ENCODE assay signal across 15 cellular contexts in genomic region chr6:10460096-10460495, GRCh38. TPM values are rescaled to one million over a fixed set of nuclear protein-coding genes. Genes with fewer than 3 reads are reported as not detected.
A peak's percentile ranks its signal among the peaks of the same experiment; 100 is the strongest.
DNase-seq lines count a peak whose midpoint lies in the region; ATAC-seq and TF ChIP-seq lines count a peak whose summit lies in the region.
"Had no signal": no experiment of that assay in that cellular context is flagged by ENCODE, and none has a peak within 500 bp of the region (broad histone marks: within the 10 kb centered on the region; RNA-seq: fewer than 3 reads in every experiment).

No MANE protein-coding gene starts in this region.

- intact Hi-C loops in activated B cell treated with CpG ODN at 0.5 μM for 24 hours (cut with micrococcal nuclease), result no loop called here
- intact Hi-C loops in activated T-helper 2 cell treated with anti-CD3 and anti-CD28 coated beads, Interferon-gamma antibody, Interleukin-2, Interleukin-4, amounts not matched to agents 10 μg/mL and 5 μg/mL and 100 μg/mL, durations not matched to agents 14 hours and 24 hours and 36 hours (cut with micrococcal nuclease), result no loop called here

- CTCF ChIA-PET in activated B cell treated with CpG ODN at 0.5 μM for 24 hours (lab: Charles Lee), result no interaction called here

- H3K9me3 Mint-ChIP-seq in activated B cell treated with CpG ODN at 0.5 μM for 24 hours (no peaks in the 10 kb centered on the region), type B pancreatic cell (no peaks in the 10 kb centered on the region)
- no peaks in the 10 kb centered on the region for H3K9me3 Mint-ChIP-seq in activated T-helper 2 cell treated with anti-CD3 and anti-CD28 coated beads, Interferon-gamma antibody, Interleukin-2, Interleukin-4, amounts not matched to agents 10 μg/mL and 5 μg/mL and 100 μg/mL, durations not matched to agents 14 hours and 24 hours and 36 hours
- H3K9me3 Mint-ChIP-seq: mesothelial cell of epicardium had no signal

- no peak overlapping the region for H3K4me3 Mint-ChIP-seq in activated B cell treated with CpG ODN at 0.5 μM for 24 hours
- H3K4me3 Mint-ChIP-seq in activated T-helper 2 cell treated with anti-CD3 and anti-CD28 coated beads, Interferon-gamma antibody, Interleukin-2, Interleukin-4, amounts not matched to agents 10 μg/mL and 5 μg/mL and 100 μg/mL, durations not matched to agents 14 hours and 24 hours and 36 hours (ENCODE audit: low read depth), result no peak overlapping the region
- H3K4me3 Mint-ChIP-seq in type B pancreatic cell, result no peak overlapping the region
- H3K4me3 Mint-ChIP-seq: mesothelial cell of epicardium had no signal

- TF ChIP-seq CTCF in activated B cell treated with CpG ODN at 0.5 μM for 24 hours (IDR thresholded peaks at IDR 0.05) (no peak), type B pancreatic cell (conservative IDR thresholded peaks at IDR 0.05) (no peak)

- H3K27me3 Mint-ChIP-seq in activated B cell treated with CpG ODN at 0.5 μM for 24 hours, result peaks cover 17% of the 10 kb centered on the region
- peaks cover 8% of the 10 kb centered on the region for H3K27me3 Mint-ChIP-seq in activated T-helper 2 cell treated with anti-CD3 and anti-CD28 coated beads, Interferon-gamma antibody, Interleukin-2, Interleukin-4, amounts not matched to agents 10 μg/mL and 5 μg/mL and 100 μg/mL, durations not matched to agents 14 hours and 24 hours and 36 hours (ENCODE audit: low read depth)
- peaks cover 10% of the 10 kb centered on the region for H3K27me3 Mint-ChIP-seq in type B pancreatic cell

- POLR2A ChIA-PET in activated B cell treated with CpG ODN at 0.5 μM for 24 hours (lab: Charles Lee), result no interaction called here

- H3K27ac Mint-ChIP-seq in activated B cell treated with CpG ODN at 0.5 μM for 24 hours (no peak overlapping the region), type B pancreatic cell (no peak overlapping the region)
- no peak overlapping the region for H3K27ac Mint-ChIP-seq in activated T-helper 2 cell treated with anti-CD3 and anti-CD28 coated beads, Interferon-gamma antibody, Interleukin-2, Interleukin-4, amounts not matched to agents 10 μg/mL and 5 μg/mL and 100 μg/mL, durations not matched to agents 14 hours and 24 hours and 36 hours
- H3K27ac Mint-ChIP-seq: mesothelial cell of epicardium had no signal

- H3K36me3 Mint-ChIP-seq in activated B cell treated with CpG ODN at 0.5 μM for 24 hours (ENCODE audit: low read depth), result no peaks in the 10 kb centered on the region
- no peaks in the 10 kb centered on the region for H3K36me3 Mint-ChIP-seq in activated T-helper 2 cell treated with anti-CD3 and anti-CD28 coated beads, Interferon-gamma antibody, Interleukin-2, Interleukin-4, amounts not matched to agents 10 μg/mL and 5 μg/mL and 100 μg/mL, durations not matched to agents 14 hours and 24 hours and 36 hours (ENCODE audit: low read depth)
- no peaks in the 10 kb centered on the region for H3K36me3 Mint-ChIP-seq in type B pancreatic cell
- H3K36me3 Mint-ChIP-seq: mesothelial cell of epicardium had no signal

- H3K4me1 Mint-ChIP-seq in activated B cell treated with CpG ODN at 0.5 μM for 24 hours (peaks cover 10% of the 10 kb centered on the region), type B pancreatic cell (ENCODE audit: unreplicated experiment) (no peaks in the 10 kb centered on the region)
- no peaks in the 10 kb centered on the region for H3K4me1 Mint-ChIP-seq in activated T-helper 2 cell treated with anti-CD3 and anti-CD28 coated beads, Interferon-gamma antibody, Interleukin-2, Interleukin-4, amounts not matched to agents 10 μg/mL and 5 μg/mL and 100 μg/mL, durations not matched to agents 14 hours and 24 hours and 36 hours (ENCODE audit: low read depth)

- DNase-seq in activated B cell treated with CpG ODN at 0.5 μM for 24 hours, result no peak
- no peak for DNase-seq in NCI-H345 (lab: John Stamatoyannopoulos, UW)
- no peak for DNase-seq in RKO (ENCODE audit: low spot score)
- DNase-seq in activated T-helper 2 cell treated with anti-CD3 and anti-CD28 coated beads, Interferon-gamma antibody, Interleukin-2, Interleukin-4, amounts not matched to agents 10 μg/mL and 5 μg/mL and 100 μg/mL, durations not matched to agents 14 hours and 24 hours and 36 hours (ENCODE audit: low spot score), result no peak
- no peak for DNase-seq in type B pancreatic cell (ENCODE audit: extremely low spot score, unreplicated experiment)
- DNase-seq: activated naive CD4-positive, alpha-beta T cell; COR-L47; cortex of kidney; OCI-M1; WERI-Rb-1 had no signal

- ATAC-seq in GM18868 (IDR thresholded peaks at IDR 0.05; ENCODE audit: unreplicated experiment) (peak; percentile 95), GM21529 (IDR thresholded peaks at IDR 0.05; ENCODE audit: unreplicated experiment) (peak; percentile 96), HG03108 (IDR thresholded peaks at IDR 0.05; ENCODE audit: unreplicated experiment) (peak; percentile 94), activated B cell treated with CpG ODN at 0.5 μM for 24 hours (ENCODE audit: low read depth) (peak; percentile 67)

RNA-seq across cellular contexts. Expression of gene TFAP2A, which starts 45.2 kb away (rescaled TPM):
- total RNA-seq in activated B cell treated with CpG ODN at 0.5 μM for 24 hours (not detected in 2 replicates), type B pancreatic cell (ENCODE audit: low replicate concordance) (66.6 and 143 TPM in 2 replicates)
- total RNA-seq in activated T-helper 2 cell treated with anti-CD3 and anti-CD28 coated beads, Interferon-gamma antibody, Interleukin-2, Interleukin-4, amounts not matched to agents 10 μg/mL and 5 μg/mL and 100 μg/mL, durations not matched to agents 14 hours and 24 hours and 36 hours, result 0.23 TPM in 1 of 2 replicates, not detected in the other
- total RNA-seq: H1 had no signal

Comparison
In these comparisons a context has a peak if more than half of its experiments do, and no peak if none do; other contexts are left out.
1. RNA of gene TFAP2A, which starts 45.2 kb away (total RNA-seq): 66.6 to 143 TPM in type B pancreatic cell; 0.23 TPM in activated T-helper 2 cell treated with anti-CD3 and anti-CD28 coated beads, Interferon-gamma antibody, Interleukin-2, Interleukin-4, amounts not matched to agents 10 μg/mL and 5 μg/mL and 100 μg/mL, durations not matched to agents 14 hours and 24 hours and 36 hours and not detected in activated B cell treated with CpG ODN at 0.5 μM for 24 hours; every median in the first group is over 10 times any median in the second.
2. Peak in every context shown above with its lines, with median percentiles within 50 percentile points of each other: ATAC-seq.